Comparison of ENCODE assay signal across 13 cellular contexts in genomic region chr2:143429932-143430331, GRCh38.
DNase-seq lines count a peak whose midpoint lies in the region; ATAC-seq, FAIRE-seq and TF ChIP-seq lines count a peak whose summit lies in the region.
"Had no signal": no experiment of that assay in that cellular context is flagged by ENCODE, and none has a peak within 500 bp of the region (broad histone marks: within the 10 kb centered on the region; RNA-seq: fewer than 3 reads in every experiment).

No MANE protein-coding gene starts in this region.

- no peak overlapping the region for H4K12ac ChIP-seq in trophoblast cell (ENCODE audit: low read depth, low read length)

- H3K36me3 ChIP-seq in liver (ENCODE audit: control insufficient read depth in 4 of 4, insufficient read depth in 3 of 4, low read depth in 1 of 4, low read length in 3 of 4) (no peaks in the 10 kb centered on the region), HepG2 (replicated peaks in 1 of 2; ENCODE audit: control insufficient read depth in 1 of 2, insufficient read depth in 2 of 2, low read length in 2 of 2) (no peaks in the 10 kb centered on the region), left ventricle myocardium inferior (no peaks in the 10 kb centered on the region), trophoblast cell (ENCODE audit: control insufficient read depth in 1 of 2, insufficient read depth in 2 of 2, low read length in 2 of 2) (no peaks in the 10 kb centered on the region)
- H3K36me3 ChIP-seq: uterus had no signal

- H2BK120ac ChIP-seq in trophoblast cell (ENCODE audit: insufficient read depth, low read length, poor library complexity): no peak overlapping the region

- no peak for TF ChIP-seq POLR2A in HepG2 (IDR thresholded peaks at IDR 0.05; ENCODE audit: insufficient read depth in 1 of 2, low read depth in 2 of 2, low read length in 2 of 2)

- DNase-seq in HepG2 (ENCODE audit: low spot score) (no peak), brain pericyte (ENCODE audit: low read depth, low spot score) (peak; percentile 62), left ventricle myocardium inferior (no peak), trophoblast cell (no peak)
- no peak for DNase-seq in activated CD4-positive, alpha-beta T cell treated with anti-CD3 and anti-CD28 coated beads, Interleukin-2, amount 50 U/mL, for 1 hour
- DNase-seq: activated B cell treated with CpG ODN at 0.5 μM for 24 hours; Caco-2; effector memory CD4-positive, alpha-beta T cell; uterus had no signal

- H3K9ac ChIP-seq in liver (ENCODE audit: low read depth in 1 of 2, low read length in 2 of 2) (no peak overlapping the region), HepG2 (ENCODE audit: insufficient read depth, low read depth, low read length) (no peak overlapping the region), trophoblast cell (ENCODE audit: low read length) (no peak overlapping the region)

- H3K9me3 ChIP-seq in liver (ENCODE audit: control insufficient read depth in 4 of 4, low read length in 3 of 4): no peaks in the 10 kb centered on the region
- H3K9me3 ChIP-seq in HepG2 (ENCODE audit: low read length): no peaks in the 10 kb centered on the region
- H3K9me3 ChIP-seq in left ventricle myocardium inferior (replicated peaks): no peaks in the 10 kb centered on the region
- H3K9me3 ChIP-seq in trophoblast cell (ENCODE audit: insufficient read depth, low read depth, low read length): no peaks in the 10 kb centered on the region
- H3K9me3 ChIP-seq: Caco-2, uterus had no signal

- TF ChIP-seq CTCF in liver (IDR thresholded peaks at IDR 0.05; ENCODE audit: low read depth, low read length, missing input control): no peak
- no peak for TF ChIP-seq CTCF in HepG2 (CRISPR knock-in tag; IDR thresholded peaks at IDR 0.05)
- TF ChIP-seq CTCF in left ventricle myocardium inferior (IDR thresholded peaks at IDR 0.05; ENCODE audit: borderline replicate concordance): no peak

- H3K79me2 ChIP-seq in HepG2 (ENCODE audit: insufficient read depth, low read length): no peaks in the 10 kb centered on the region
- H3K79me2 ChIP-seq in trophoblast cell (ENCODE audit: control insufficient read depth, insufficient read depth, low read length, poor library complexity): no peaks in the 10 kb centered on the region

- no peak overlapping the region for H3K4me3 ChIP-seq in liver (ENCODE audit: low read depth in 1 of 3, low read length in 3 of 3)
- no peak overlapping the region for H3K4me3 ChIP-seq in HepG2 (replicated peaks in 1 of 3; ENCODE audit: insufficient read depth in 1 of 3, low read depth in 2 of 3, low read length in 3 of 3)
- no peak overlapping the region for H3K4me3 ChIP-seq in left ventricle myocardium inferior
- H3K4me3 ChIP-seq in trophoblast cell (ENCODE audit: low read depth, low read length): no peak overlapping the region
- H3K4me3 ChIP-seq: uterus had no signal

- POLR2A ChIA-PET in HepG2 (lab: Yijun Ruan, JAX): no interaction called here

- H3K4me2 ChIP-seq in HepG2 (ENCODE audit: low read depth, low read length) (no peak overlapping the region), trophoblast cell (ENCODE audit: low read length) (no peak overlapping the region)

- H3K27ac ChIP-seq in liver (ENCODE audit: low read depth in 1 of 2, low read length in 2 of 2) (no peak overlapping the region), HepG2 (ENCODE audit: extremely low read length, insufficient read depth, low read length) (no peak overlapping the region), left ventricle myocardium inferior (replicated peaks) (peak overlapping the region; percentile 40), trophoblast cell (ENCODE audit: low read depth, low read length) (no peak overlapping the region)

- H4K91ac ChIP-seq in trophoblast cell (ENCODE audit: low read depth, low read length): no peak overlapping the region

- H3K18ac ChIP-seq in trophoblast cell (ENCODE audit: low read length): no peak overlapping the region

- H2AFZ ChIP-seq in HepG2 (ENCODE audit: low read length) (no peak overlapping the region), trophoblast cell (ENCODE audit: insufficient read depth, low read length, poor library complexity) (no peak overlapping the region)

- TF ChIP-seq EP300 in HepG2 (IDR thresholded peaks at IDR 0.05; ENCODE audit: low read depth in 2 of 2, low read length in 2 of 2) (no peak), HepG2 (CRISPR knock-in tag; IDR thresholded peaks at IDR 0.05; ENCODE audit: borderline replicate concordance) (no peak)

- intact Hi-C loops in HepG2 (cut with micrococcal nuclease; ENCODE audit: unreplicated experiment): no loop called here
- intact Hi-C loops in left ventricle myocardium inferior (cut with micrococcal nuclease): no loop called here

- no peak for FAIRE-seq in HepG2 (lab: Jason Lieb, UNC)
- FAIRE-seq: keratinocyte had no signal

- in situ Hi-C loops in HepG2 (cut with HindIII; ENCODE audit: extremely low pct_ligation_motif_present, low pct_unique_long_range_greater_than_20kb): no loop called here

- TF ChIP-seq RAD21 in liver (IDR thresholded peaks at IDR 0.05): peak; percentile 8 to 40
- no peak for TF ChIP-seq RAD21 in HepG2 (CRISPR knock-in tag; IDR thresholded peaks at IDR 0.05)

- no peak overlapping the region for H2BK5ac ChIP-seq in trophoblast cell (ENCODE audit: low read depth, low read length, poor library complexity)

- H3K4me1 ChIP-seq in liver (ENCODE audit: control insufficient read depth in 4 of 4, insufficient read depth in 4 of 4, low read length in 3 of 4): peaks cover 0 to 23% (median 17%) of the 10 kb centered on the region in 4 donors
- no peaks in the 10 kb centered on the region for H3K4me1 ChIP-seq in HepG2 (ENCODE audit: insufficient read depth, low read length)
- peaks cover 3% of the 10 kb centered on the region for H3K4me1 ChIP-seq in left ventricle myocardium inferior
- H3K4me1 ChIP-seq in trophoblast cell (ENCODE audit: control insufficient read depth in 1 of 2, insufficient read depth in 2 of 2, low read length in 2 of 2): no peaks in the 10 kb centered on the region
- H3K4me1 ChIP-seq: Caco-2, uterus had no signal

- no peak for ATAC-seq in HepG2
- ATAC-seq in HG03565 (IDR thresholded peaks at IDR 0.05; ENCODE audit: unreplicated experiment): no peak
- ATAC-seq in GM18520 (IDR thresholded peaks at IDR 0.05; ENCODE audit: unreplicated experiment): no peak

- no peak overlapping the region for H3K4ac ChIP-seq in trophoblast cell (ENCODE audit: low read depth, low read length)

- CTCF ChIA-PET in HepG2 (lab: Yijun Ruan, JAX; ENCODE audit: low intra/inter-chr PET ratio, low total read pairs): no interaction called here

- no peak overlapping the region for H3K14ac ChIP-seq in trophoblast cell (ENCODE audit: low read length)

- H3K27me3 ChIP-seq in liver (ENCODE audit: control insufficient read depth in 4 of 4, insufficient read depth in 4 of 4, low read length in 3 of 4) (no peaks in the 10 kb centered on the region), HepG2 (ENCODE audit: control insufficient read depth in 1 of 2, insufficient read depth in 2 of 2, low read length in 2 of 2) (no peaks in the 10 kb centered on the region), left ventricle myocardium inferior (ENCODE audit: low read depth) (no peaks in the 10 kb centered on the region), trophoblast cell (ENCODE audit: insufficient read depth, low read length) (no peaks in the 10 kb centered on the region)
- H3K27me3 ChIP-seq: uterus had no signal

- no peaks in the 10 kb centered on the region for H3K79me1 ChIP-seq in trophoblast cell (ENCODE audit: low read length)

- H3K23ac ChIP-seq in trophoblast cell (ENCODE audit: low read length): no peak overlapping the region

- H2AK5ac ChIP-seq in trophoblast cell (ENCODE audit: low read length): no peak overlapping the region

- no peak overlapping the region for H4K8ac ChIP-seq in trophoblast cell (ENCODE audit: low read depth, low read length)

- no peaks in the 10 kb centered on the region for H4K20me1 ChIP-seq in HepG2 (ENCODE audit: insufficient read depth, low read length)

- no TSS peak for BruUV-seq in HepG2 (replicated peaks; lab: Mats Ljungman, UMichigan)

- H2BK12ac ChIP-seq in trophoblast cell (ENCODE audit: low read length): no peak overlapping the region

TF ChIP-seq in liver, 16 proteins besides CTCF, POLR2A, EP300 and RAD21 (continues in another document):
- TF ChIP-seq GABPA (IDR thresholded peaks at IDR 0.05 in 1 of 2, conservative IDR thresholded peaks at IDR 0.05 in 1 of 2): no peak
- TF ChIP-seq NR2F2 (IDR thresholded peaks at IDR 0.05): peak; percentile 19
- TF ChIP-seq SP1 (IDR thresholded peaks at IDR 0.05): peak; percentile 39
- TF ChIP-seq, protein P1, sequence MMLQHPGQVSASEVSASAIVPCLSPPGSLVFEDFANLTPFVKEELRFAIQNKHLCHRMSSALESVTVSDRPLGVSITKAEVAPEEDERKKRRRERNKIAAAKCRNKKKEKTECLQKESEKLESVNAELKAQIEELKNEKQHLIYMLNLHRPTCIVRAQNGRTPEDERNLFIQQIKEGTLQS (IDR thresholded peaks at IDR 0.05): no peak

TF ChIP-seq in HepG2, 621 proteins besides CTCF, POLR2A, EP300 and RAD21 (continues in another document):
- TF ChIP-seq ZNF121 (CRISPR knock-in tag; IDR thresholded peaks at IDR 0.05): no peak
- TF ChIP-seq, protein P2, sequence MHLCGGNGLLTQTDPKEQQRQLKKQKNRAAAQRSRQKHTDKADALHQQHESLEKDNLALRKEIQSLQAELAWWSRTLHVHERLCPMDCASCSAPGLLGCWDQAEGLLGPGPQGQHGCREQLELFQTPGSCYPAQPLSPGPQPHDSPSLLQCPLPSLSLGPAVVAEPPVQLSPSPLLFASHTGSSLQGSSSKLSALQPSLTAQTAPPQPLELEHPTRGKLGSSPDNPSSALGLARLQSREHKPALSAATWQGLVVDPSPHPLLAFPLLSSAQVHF (CRISPR knock-in tag; IDR thresholded peaks at IDR 0.05): no peak
- TF ChIP-seq AHR (CRISPR knock-in tag; IDR thresholded peaks at IDR 0.05): no peak
- TF ChIP-seq ZXDC (CRISPR knock-in tag; IDR thresholded peaks at IDR 0.05): no peak
- no peak for TF ChIP-seq ZNF260 (CRISPR knock-in tag; IDR thresholded peaks at IDR 0.05; ENCODE audit: borderline replicate concordance, low read depth)
